1 cellular context compared by ENCODE assay signal in genomic region chrX:1488745-1489144, GRCh38.
TF ChIP-seq lines count a peak whose summit lies in the region.

No MANE protein-coding gene starts in this region.

TF ChIP-seq in GM12878, 131 proteins besides CTCF, POLR2A, EP300 and RAD21:
- no peak for TF ChIP-seq USF1 (IDR thresholded peaks at IDR 0.05; ENCODE audit: borderline replicate concordance, extremely low read length, insufficient read depth, low read depth, low read length)
- TF ChIP-seq ZNF24 (IDR thresholded peaks at IDR 0.05) = peak; percentile 98
